Comparison of ENCODE assay signal across 30 cellular contexts in genomic region chr5:77319140-77319539, GRCh38.
"Had no signal": no experiment of that assay in that cellular context is flagged by ENCODE, and none has a peak within 500 bp of the region (broad histone marks: within the 10 kb centered on the region; RNA-seq: fewer than 3 reads in every experiment).

No MANE protein-coding gene starts in this region.

- H3K4me1 ChIP-seq: lower lobe of right lung, parathyroid adenoma, psoas muscle, stomach, testis, transverse colon, upper lobe of left lung, vagina had no signal

- H3K4me3 ChIP-seq: hepatocyte, lower lobe of right lung, neural progenitor cell, psoas muscle, skin epidermis, stomach, testis, thyroid gland, transverse colon, upper lobe of left lung, vagina had no signal

- H3K36me3 ChIP-seq: lower lobe of right lung, neural progenitor cell, neutrophil, stomach, thyroid gland, transverse colon, upper lobe of left lung, vagina had no signal

- DNase-seq: kidney glomerular epithelial cell; left cardiac atrium; lower lobe of right lung; mammary epithelial cell; mesenchymal stem cell; naive B cell; natural killer cell; nephron progenitor cell; occipital lobe; psoas muscle; right cardiac atrium; stimulated activated CD4-positive, alpha-beta T cell treated with anti-CD3 and anti-CD28 coated beads, Interleukin-12 subunit alpha, Interleukin-12 subunit beta, amount 100 ng/mL, for 4 hours; stimulated activated CD4-positive, alpha-beta T cell treated with anti-CD3 and anti-CD28 coated beads, Interleukin-15, amount 100 ng/mL, for 24 hours; stimulated activated CD4-positive, alpha-beta T cell treated with anti-CD3 and anti-CD28 coated beads, Interleukin-2, amount 100 ng/mL, for 24 hours; stimulated activated CD4-positive, alpha-beta T cell treated with anti-CD3 and anti-CD28 coated beads, Interleukin-4, amount 100 ng/mL, for 1 hour; stimulated activated naive B cell treated with anti-CD40 and anti-IgM and Interleukin-4, amounts not matched to agents 10 μg/mL and 1 μg/mL and 100 μg/mL, for 72 hours; stimulated activated naive CD8-positive, alpha-beta T cell treated with anti-CD3 and anti-CD28 coated beads, Interleukin-15, Interleukin-2, amounts not matched to agents 100 U/mL and 50 U/mL, for 24 hours; stomach; testis; thyroid gland; transverse colon; upper lobe of left lung had no signal

- H3K27me3 ChIP-seq: hepatocyte, neural progenitor cell, neutrophil, stomach, testis, thyroid gland, transverse colon, upper lobe of left lung, vagina had no signal

- H3K27ac ChIP-seq: hepatocyte, lower lobe of right lung, neural progenitor cell, neutrophil, parathyroid adenoma, psoas muscle, skin epidermis, stomach, testis, thyroid gland, transverse colon, upper lobe of left lung, vagina had no signal

- H3K9me3 ChIP-seq: lower lobe of right lung, neutrophil, psoas muscle, stomach, testis, thyroid gland, transverse colon, upper lobe of left lung, vagina had no signal

- ATAC-seq: left cardiac atrium; left lobe of liver; lower lobe of right lung; natural killer cell; psoas muscle; right cardiac atrium; sciatic nerve; stimulated activated naive B cell treated with anti-CD40 and anti-IgM and Interleukin-4, amounts not matched to agents 10 μg/mL and 1 μg/mL and 100 μg/mL, for 72 hours; stimulated activated naive CD8-positive, alpha-beta T cell treated with anti-CD3 and anti-CD28 coated beads, Interleukin-15, Interleukin-2, amounts not matched to agents 100 U/mL and 50 U/mL, for 24 hours had no signal
